In the genomic region with DNA sequence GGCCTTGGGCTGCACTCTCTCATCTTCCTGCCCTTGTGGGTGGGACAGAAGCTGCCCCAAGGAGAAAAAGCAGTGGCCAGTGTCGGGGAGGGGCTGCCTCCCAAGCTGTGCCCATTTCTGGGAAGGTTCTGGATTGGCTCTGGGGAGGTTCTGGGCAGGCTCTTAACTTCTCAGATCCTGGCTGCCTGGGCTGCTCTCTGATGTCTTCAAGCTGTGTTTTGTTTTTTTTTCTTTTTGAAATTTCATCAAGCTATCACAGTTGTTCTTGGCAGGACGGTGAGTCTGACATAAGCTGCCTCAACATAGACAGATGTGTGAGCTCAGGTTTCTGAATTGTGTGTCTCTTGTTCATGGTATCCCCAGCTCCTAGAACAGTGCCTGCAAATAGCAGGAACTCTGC, we compare ENCODE assay signal across 21 cellular contexts.
"Had no signal": no experiment of that assay in that cellular context is flagged by ENCODE, and none has a peak within 500 bp of the region (broad histone marks: within the 10 kb centered on the region; RNA-seq: fewer than 3 reads in every experiment).

No MANE protein-coding gene starts in this region.

- H3K27me3 Mint-ChIP-seq: activated naive CD4-positive, alpha-beta T cell treated with anti-CD3 and anti-CD28 coated beads, Interleukin-2, amount 50 U/mL, for 24 hours; dendritic cell treated with granulocyte-macrophage colony-stimulating factor and Interleukin-4, amounts not matched to agents 40 ng/mL and 50 ng/mL, for 4 days; stimulated activated memory B cell treated with anti-CD40 and anti-IgM and Interleukin-4, amounts not matched to agents 10 μg/mL and 1 μg/mL and 100 μg/mL, for 72 hours; type B pancreatic cell had no signal

- H3K4me1 ChIP-seq: ascending aorta, breast epithelium, esophagus squamous epithelium, spleen, testis had no signal

- H3K4me3 ChIP-seq: ascending aorta, breast epithelium, esophagus squamous epithelium, spleen, testis had no signal

- H3K4me1 Mint-ChIP-seq: activated naive CD4-positive, alpha-beta T cell treated with anti-CD3 and anti-CD28 coated beads, Interleukin-2, amount 50 U/mL, for 24 hours; stimulated activated memory B cell treated with anti-CD40 and anti-IgM and Interleukin-4, amounts not matched to agents 10 μg/mL and 1 μg/mL and 100 μg/mL, for 72 hours had no signal

- H3K4me3 Mint-ChIP-seq: activated naive CD4-positive, alpha-beta T cell treated with anti-CD3 and anti-CD28 coated beads, Interleukin-2, amount 50 U/mL, for 24 hours; activated T-cell treated with anti-CD3 and anti-CD28 coated beads, Interleukin-2, amount 50 U/mL, for 4 hours; dendritic cell treated with granulocyte-macrophage colony-stimulating factor and Interleukin-4, amounts not matched to agents 40 ng/mL and 50 ng/mL, for 4 days; neural crest cell; stimulated activated memory B cell treated with anti-CD40 and anti-IgM and Interleukin-4, amounts not matched to agents 10 μg/mL and 1 μg/mL and 100 μg/mL, for 72 hours; type B pancreatic cell had no signal

- H3K27ac ChIP-seq: ascending aorta, breast epithelium, esophagus squamous epithelium, spleen, testis had no signal

- H3K27me3 ChIP-seq: ascending aorta, breast epithelium, testis had no signal

- DNase-seq: activated CD4-positive, alpha-beta T cell treated with anti-CD3 and anti-CD28 coated beads, Interleukin-2, amount 50 U/mL, for 1 hour; activated CD8-positive, alpha-beta memory T cell treated with anti-CD3 and anti-CD28 coated beads, Interleukin-2, amount 50 U/mL, for 4 hours; activated effector memory CD4-positive, alpha-beta T cell treated with anti-CD3 and anti-CD28 coated beads, Interleukin-2, amount 50 U/mL, for 16 hours; activated T-cell treated with anti-CD3 and anti-CD28 coated beads, Interleukin-2, amount 50 U/mL, for 4 hours; effector memory CD4-positive, alpha-beta T cell; esophagus squamous epithelium; hippocampal formation; islet precursor cell; mammary epithelial cell; midbrain; spleen; stimulated activated CD4-positive, alpha-beta T cell treated with anti-CD3 and anti-CD28 coated beads, Interleukin-4, amount 100 ng/mL, for 4 hours; T1000; testis had no signal

- H3K9me3 ChIP-seq: ascending aorta, esophagus squamous epithelium, testis had no signal

- H3K36me3 Mint-ChIP-seq: activated naive CD4-positive, alpha-beta T cell treated with anti-CD3 and anti-CD28 coated beads, Interleukin-2, amount 50 U/mL, for 24 hours; stimulated activated memory B cell treated with anti-CD40 and anti-IgM and Interleukin-4, amounts not matched to agents 10 μg/mL and 1 μg/mL and 100 μg/mL, for 72 hours; type B pancreatic cell had no signal

- H3K9me3 Mint-ChIP-seq: activated naive CD4-positive, alpha-beta T cell treated with anti-CD3 and anti-CD28 coated beads, Interleukin-2, amount 50 U/mL, for 24 hours; activated T-cell treated with anti-CD3 and anti-CD28 coated beads, Interleukin-2, amount 50 U/mL, for 4 hours had no signal

- H3K27ac Mint-ChIP-seq: activated naive CD4-positive, alpha-beta T cell treated with anti-CD3 and anti-CD28 coated beads, Interleukin-2, amount 50 U/mL, for 24 hours; dendritic cell treated with granulocyte-macrophage colony-stimulating factor and Interleukin-4, amounts not matched to agents 40 ng/mL and 50 ng/mL, for 4 days; stimulated activated memory B cell treated with anti-CD40 and anti-IgM and Interleukin-4, amounts not matched to agents 10 μg/mL and 1 μg/mL and 100 μg/mL, for 72 hours; type B pancreatic cell had no signal

- H3K36me3 ChIP-seq: ascending aorta, breast epithelium, esophagus squamous epithelium, spleen had no signal
